In genomic region chr20:40979247-40979646, GRCh38 we compare ENCODE assay signal across 2 cellular contexts.
TF ChIP-seq lines count a peak whose summit lies in the region.

No MANE protein-coding gene starts in this region.

TF ChIP-seq in H1, 55 proteins besides CTCF, POLR2A, EP300 and RAD21 (continued from another document):
- TF ChIP-seq RFX5 (IDR thresholded peaks at IDR 0.05; ENCODE audit: borderline replicate concordance, low read depth, low read length): no peak
- no peak for TF ChIP-seq SIN3A (conservative IDR thresholded peaks at IDR 0.05 in 1 of 2, IDR thresholded peaks at IDR 0.05 in 1 of 2; ENCODE audit: low read depth in 1 of 2, low read length in 2 of 2)
- TF ChIP-seq FOSL1 (IDR thresholded peaks at IDR 0.05; ENCODE audit: insufficient read depth, low read depth, low read length): no peak
- TF ChIP-seq CHD1 (IDR thresholded peaks at IDR 0.05; ENCODE audit: low read depth, low read length): no peak
- no peak for TF ChIP-seq MAFK (IDR thresholded peaks at IDR 0.05; ENCODE audit: low read depth, low read length)
- no peak for TF ChIP-seq TEAD4 (IDR thresholded peaks at IDR 0.05; ENCODE audit: low read depth, low read length)
- no peak for TF ChIP-seq SUZ12 (IDR thresholded peaks at IDR 0.05; ENCODE audit: low read length)
- TF ChIP-seq JUND (IDR thresholded peaks at IDR 0.05; ENCODE audit: low read length): no peak
- no peak for TF ChIP-seq SP2 (IDR thresholded peaks at IDR 0.05; ENCODE audit: low read length)
- TF ChIP-seq GTF2F1 (IDR thresholded peaks at IDR 0.05; ENCODE audit: borderline replicate concordance, low read depth, low read length): no peak
- TF ChIP-seq HDAC6 (IDR thresholded peaks at IDR 0.05; ENCODE audit: low read depth, low read length): no peak
- TF ChIP-seq RNF2 (IDR thresholded peaks at IDR 0.05; ENCODE audit: borderline replicate concordance, low read depth, low read length, missing control alignments, poor library complexity, severe bottlenecking): no peak
- no peak for TF ChIP-seq SP4 (IDR thresholded peaks at IDR 0.05; ENCODE audit: low read length)
- TF ChIP-seq TAF7 (optimal IDR thresholded peaks at IDR 0.05; ENCODE audit: borderline replicate concordance, low read depth, low read length): no peak
- no peak for TF ChIP-seq ATF2 (IDR thresholded peaks at IDR 0.05; ENCODE audit: low read length)
- no peak for TF ChIP-seq PHF8 (conservative IDR thresholded peaks at IDR 0.05; ENCODE audit: low read depth, low read length)
- TF ChIP-seq NANOG (IDR thresholded peaks at IDR 0.05; ENCODE audit: insufficient read depth, low read depth, low read length, poor library complexity, severe bottlenecking): no peak

TF ChIP-seq in SK-N-SH treated with all-trans-retinoic acid at 6 μM for 48 hours, 23 proteins besides CTCF, POLR2A, EP300 and RAD21 (continued from another document):
- TF ChIP-seq TCF4 (CRISPR knock-in tag; IDR thresholded peaks at IDR 0.05; ENCODE audit: borderline replicate concordance) (no peak), CSRNP3 (CRISPR knock-in tag; IDR thresholded peaks at IDR 0.05) (no peak), ESRRG (CRISPR knock-in tag; IDR thresholded peaks at IDR 0.05) (no peak), CSDC2 (CRISPR knock-in tag; IDR thresholded peaks at IDR 0.05) (no peak), ZFP3 (CRISPR knock-in tag; IDR thresholded peaks at IDR 0.05) (no peak), ZC3H10 (CRISPR knock-in tag; IDR thresholded peaks at IDR 0.05) (no peak), CREB5 (CRISPR knock-in tag; IDR thresholded peaks at IDR 0.05; ENCODE audit: low read depth) (no peak), TOX (CRISPR knock-in tag; IDR thresholded peaks at IDR 0.05; ENCODE audit: borderline replicate concordance) (no peak), ZNF70 (CRISPR knock-in tag; IDR thresholded peaks at IDR 0.05) (no peak), ZNF565 (CRISPR knock-in tag; conservative IDR thresholded peaks at IDR 0.05; ENCODE audit: low read depth) (no peak), BACH2 (CRISPR knock-in tag; IDR thresholded peaks at IDR 0.05; ENCODE audit: borderline replicate concordance) (no peak), ZNF8 (CRISPR knock-in tag; IDR thresholded peaks at IDR 0.05) (no peak), GLIS3 (CRISPR knock-in tag; IDR thresholded peaks at IDR 0.05) (no peak)
- TF ChIP-seq, protein P1, sequence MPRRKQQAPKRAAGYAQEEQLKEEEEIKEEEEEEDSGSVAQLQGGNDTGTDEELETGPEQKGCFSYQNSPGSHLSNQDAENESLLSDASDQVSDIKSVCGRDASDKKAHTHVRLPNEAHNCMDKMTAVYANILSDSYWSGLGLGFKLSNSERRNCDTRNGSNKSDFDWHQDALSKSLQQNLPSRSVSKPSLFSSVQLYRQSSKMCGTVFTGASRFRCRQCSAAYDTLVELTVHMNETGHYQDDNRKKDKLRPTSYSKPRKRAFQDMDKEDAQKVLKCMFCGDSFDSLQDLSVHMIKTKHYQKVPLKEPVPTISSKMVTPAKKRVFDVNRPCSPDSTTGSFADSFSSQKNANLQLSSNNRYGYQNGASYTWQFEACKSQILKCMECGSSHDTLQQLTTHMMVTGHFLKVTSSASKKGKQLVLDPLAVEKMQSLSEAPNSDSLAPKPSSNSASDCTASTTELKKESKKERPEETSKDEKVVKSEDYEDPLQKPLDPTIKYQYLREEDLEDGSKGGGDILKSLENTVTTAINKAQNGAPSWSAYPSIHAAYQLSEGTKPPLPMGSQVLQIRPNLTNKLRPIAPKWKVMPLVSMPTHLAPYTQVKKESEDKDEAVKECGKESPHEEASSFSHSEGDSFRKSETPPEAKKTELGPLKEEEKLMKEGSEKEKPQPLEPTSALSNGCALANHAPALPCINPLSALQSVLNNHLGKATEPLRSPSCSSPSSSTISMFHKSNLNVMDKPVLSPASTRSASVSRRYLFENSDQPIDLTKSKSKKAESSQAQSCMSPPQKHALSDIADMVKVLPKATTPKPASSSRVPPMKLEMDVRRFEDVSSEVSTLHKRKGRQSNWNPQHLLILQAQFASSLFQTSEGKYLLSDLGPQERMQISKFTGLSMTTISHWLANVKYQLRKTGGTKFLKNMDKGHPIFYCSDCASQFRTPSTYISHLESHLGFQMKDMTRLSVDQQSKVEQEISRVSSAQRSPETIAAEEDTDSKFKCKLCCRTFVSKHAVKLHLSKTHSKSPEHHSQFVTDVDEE (CRISPR knock-in tag; IDR thresholded peaks at IDR 0.05): no peak
- TF ChIP-seq, protein P2, sequence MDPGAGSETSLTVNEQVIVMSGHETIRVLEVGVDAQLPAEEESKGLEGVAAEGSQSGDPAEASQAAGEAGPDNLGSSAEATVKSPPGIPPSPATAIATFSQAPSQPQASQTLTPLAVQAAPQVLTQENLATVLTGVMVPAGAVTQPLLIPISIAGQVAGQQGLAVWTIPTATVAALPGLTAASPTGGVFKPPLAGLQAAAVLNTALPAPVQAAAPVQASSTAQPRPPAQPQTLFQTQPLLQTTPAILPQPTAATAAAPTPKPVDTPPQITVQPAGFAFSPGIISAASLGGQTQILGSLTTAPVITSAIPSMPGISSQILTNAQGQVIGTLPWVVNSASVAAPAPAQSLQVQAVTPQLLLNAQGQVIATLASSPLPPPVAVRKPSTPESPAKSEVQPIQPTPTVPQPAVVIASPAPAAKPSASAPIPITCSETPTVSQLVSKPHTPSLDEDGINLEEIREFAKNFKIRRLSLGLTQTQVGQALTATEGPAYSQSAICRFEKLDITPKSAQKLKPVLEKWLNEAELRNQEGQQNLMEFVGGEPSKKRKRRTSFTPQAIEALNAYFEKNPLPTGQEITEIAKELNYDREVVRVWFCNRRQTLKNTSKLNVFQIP (CRISPR knock-in tag; IDR thresholded peaks at IDR 0.05; ENCODE audit: borderline replicate concordance, low read depth): no peak
